Comparison of ENCODE assay signal across 8 cellular contexts in the genomic region with DNA sequence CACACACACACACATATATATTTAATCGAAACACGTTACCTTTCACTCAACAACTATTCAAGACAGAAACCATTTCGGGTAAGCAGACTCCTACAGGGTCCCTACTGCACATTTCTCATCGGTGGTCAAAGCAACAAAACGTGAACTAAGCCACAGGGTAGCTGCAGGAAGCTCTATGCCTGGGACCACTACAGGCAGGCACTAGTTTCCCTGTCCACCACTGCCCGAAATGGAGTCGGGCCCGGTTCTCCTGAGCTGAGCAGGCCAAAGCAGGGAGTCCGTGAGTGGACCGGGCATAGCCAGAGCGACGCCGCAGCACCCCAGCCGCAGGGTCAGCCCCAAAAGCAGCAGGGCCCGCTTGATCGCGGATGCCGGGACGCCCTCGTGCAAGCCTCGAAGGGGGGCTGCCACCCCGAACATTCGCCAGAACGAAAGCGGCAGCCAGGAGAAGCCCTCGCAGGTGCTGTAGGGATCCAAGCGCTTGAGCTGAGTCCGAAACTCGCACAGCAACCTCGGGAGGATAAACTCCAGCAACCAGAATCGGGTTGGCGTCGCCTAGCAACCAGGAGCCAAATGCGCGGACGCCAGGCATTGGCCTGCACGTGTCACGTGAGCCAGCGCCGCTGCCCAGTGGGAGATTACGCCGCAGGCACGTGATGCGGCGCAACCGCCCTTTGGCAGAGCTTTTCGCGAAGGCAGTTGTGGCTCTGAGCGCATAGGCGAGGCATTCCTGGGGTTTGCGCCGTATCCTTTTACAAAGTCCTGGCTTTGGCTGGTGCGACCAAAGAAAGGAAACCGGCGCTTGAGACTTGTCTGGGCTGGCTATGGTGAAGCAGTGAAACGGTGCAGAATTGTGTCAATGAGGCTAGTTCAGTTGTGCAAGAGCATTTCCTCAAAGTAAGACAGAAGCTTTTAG. TPM values are rescaled to one million over a fixed set of nuclear protein-coding genes. Genes with fewer than 3 reads are reported as not detected.
DNase-seq lines count a peak whose midpoint lies in the region; ATAC-seq and TF ChIP-seq lines count a peak whose summit lies in the region.

No MANE protein-coding gene starts in this region.

- peak; percentile 95 for DNase-seq in DMS79 treated with DMSO at 0.1 percent for 48 hours (lab: John Stamatoyannopoulos, UW)
- DNase-seq in M059J (ENCODE audit: low read depth): peak; percentile 98
- DNase-seq in SK-N-DZ (ENCODE audit: low spot score): peak; percentile 92
- DNase-seq in activated naive CD4-positive, alpha-beta T cell treated with anti-CD3 and anti-CD28 coated beads for 36 hours: peak; percentile 95
- peak; percentile 96 for DNase-seq in foreskin melanocyte
- peak; percentile 97 for DNase-seq in neural progenitor cell (ENCODE audit: low spot score)
- DNase-seq in stimulated activated naive CD8-positive, alpha-beta T cell treated with anti-CD3 and anti-CD28 coated beads, Interleukin-15, amount 100 ng/mL, for 72 hours: peak; percentile 87 to 93

- no peaks in the 10 kb centered on the region for H4K20me1 ChIP-seq in neural progenitor cell (ENCODE audit: low read depth)

- H3K9me3 Mint-ChIP-seq in activated naive CD4-positive, alpha-beta T cell treated with anti-CD3 and anti-CD28 coated beads for 36 hours: no peaks in the 10 kb centered on the region
- H3K9me3 Mint-ChIP-seq in neural progenitor cell: no peaks in the 10 kb centered on the region
- H3K9me3 Mint-ChIP-seq in stimulated activated naive CD8-positive, alpha-beta T cell treated with anti-CD3 and anti-CD28 coated beads, Interleukin-15, amount 100 ng/mL, for 72 hours: no peaks in the 10 kb centered on the region

- ATAC-seq in GM21786 (IDR thresholded peaks at IDR 0.05; ENCODE audit: unreplicated experiment): peak; percentile 87
- ATAC-seq in stimulated activated naive CD8-positive, alpha-beta T cell treated with anti-CD3 and anti-CD28 coated beads, Interleukin-15, amount 100 ng/mL, for 72 hours: peak; percentile 99

- H3K27ac ChIP-seq in neural progenitor cell: no peak overlapping the region

- TF ChIP-seq CTCF in neural progenitor cell (IDR thresholded peaks at IDR 0.05): no peak

- CTCF ChIA-PET in activated naive CD4-positive, alpha-beta T cell treated with anti-CD3 and anti-CD28 coated beads for 36 hours (lab: Charles Lee): interaction anchor here (0.7 kb wide), 2 partner anchors 627 to 1028 kb away, joined by 3 read pairs; no protein-coding TSS in a partner anchor

- H3K79me2 ChIP-seq in neural progenitor cell (ENCODE audit: low read depth): no peaks in the 10 kb centered on the region

- no peaks in the 10 kb centered on the region for H3K4me1 ChIP-seq in neural progenitor cell

- H3K4me2 ChIP-seq in neural progenitor cell: peak overlapping the region; percentile 93

- H2AFZ ChIP-seq in neural progenitor cell (replicated peaks): peak overlapping the region; percentile 97

- H3K27me3 Mint-ChIP-seq in activated naive CD4-positive, alpha-beta T cell treated with anti-CD3 and anti-CD28 coated beads for 36 hours (ENCODE audit: low read depth): no peaks in the 10 kb centered on the region
- H3K27me3 Mint-ChIP-seq in neural progenitor cell (ENCODE audit: insufficient read depth, low read depth): peaks cover 3% of the 10 kb centered on the region
- H3K27me3 Mint-ChIP-seq in stimulated activated naive CD8-positive, alpha-beta T cell treated with anti-CD3 and anti-CD28 coated beads, Interleukin-15, amount 100 ng/mL, for 72 hours: no peaks in the 10 kb centered on the region

- H3K4me3 Mint-ChIP-seq in activated naive CD4-positive, alpha-beta T cell treated with anti-CD3 and anti-CD28 coated beads for 36 hours: peak overlapping the region; percentile 73
- H3K4me3 Mint-ChIP-seq in neural progenitor cell: peak overlapping the region; percentile 92
- peak overlapping the region; percentile 88 to 92 for H3K4me3 Mint-ChIP-seq in stimulated activated naive CD8-positive, alpha-beta T cell treated with anti-CD3 and anti-CD28 coated beads, Interleukin-15, amount 100 ng/mL, for 72 hours

- H3K9me3 ChIP-seq in neural progenitor cell (ENCODE audit: low read depth): no peaks in the 10 kb centered on the region

- peaks cover 9% of the 10 kb centered on the region for H3K4me1 Mint-ChIP-seq in activated naive CD4-positive, alpha-beta T cell treated with anti-CD3 and anti-CD28 coated beads for 36 hours (ENCODE audit: low read depth)
- H3K4me1 Mint-ChIP-seq in neural progenitor cell: peaks cover 16% of the 10 kb centered on the region
- peaks cover 20% of the 10 kb centered on the region for H3K4me1 Mint-ChIP-seq in stimulated activated naive CD8-positive, alpha-beta T cell treated with anti-CD3 and anti-CD28 coated beads, Interleukin-15, amount 100 ng/mL, for 72 hours

- H3K4me3 ChIP-seq in neural progenitor cell: peak overlapping the region; percentile 64

- H3K9ac ChIP-seq in neural progenitor cell: no peak overlapping the region

- H3K36me3 Mint-ChIP-seq in activated naive CD4-positive, alpha-beta T cell treated with anti-CD3 and anti-CD28 coated beads for 36 hours (ENCODE audit: low read depth): no peaks in the 10 kb centered on the region
- no peaks in the 10 kb centered on the region for H3K36me3 Mint-ChIP-seq in neural progenitor cell

- H3K27ac Mint-ChIP-seq in activated naive CD4-positive, alpha-beta T cell treated with anti-CD3 and anti-CD28 coated beads for 36 hours: no peak overlapping the region
- H3K27ac Mint-ChIP-seq in neural progenitor cell: peak overlapping the region; percentile 92
- peak overlapping the region; percentile 9 to 82 for H3K27ac Mint-ChIP-seq in stimulated activated naive CD8-positive, alpha-beta T cell treated with anti-CD3 and anti-CD28 coated beads, Interleukin-15, amount 100 ng/mL, for 72 hours

- intact Hi-C loops in activated naive CD4-positive, alpha-beta T cell treated with anti-CD3 and anti-CD28 coated beads for 36 hours (cut with micrococcal nuclease): loop anchor here (1.0 kb wide), 2 partner anchors 14 to 77 kb away; partner anchors contain the start of genes DDI2 and DNAJC16

- no peaks in the 10 kb centered on the region for H3K36me3 ChIP-seq in neural progenitor cell

- H3F3A ChIP-seq in neural progenitor cell (ENCODE audit: low read depth): peaks cover 11% of the 10 kb centered on the region

- peaks cover 29% of the 10 kb centered on the region for H3K27me3 ChIP-seq in neural progenitor cell

RNA-seq across cellular contexts. Expression of gene DDI2, which starts 13.9 kb away (rescaled TPM):
- 17.4 and 19.4 TPM in 2 replicates for total RNA-seq in M059J (2014; rRNA removed; shearing (Covaris generic))
- polyA plus RNA-seq in SK-N-DZ (2014; cell fraction: cytosol; rRNA removed): 4.6 and 6.7 TPM in 2 replicates
- polyA plus RNA-seq in SK-N-DZ (2014; cell fraction: nucleus; rRNA removed): 4.9 and 8.3 TPM in 2 replicates
- total RNA-seq in activated naive CD4-positive, alpha-beta T cell treated with anti-CD3 and anti-CD28 coated beads for 36 hours: 10 to 100 TPM; 19.6 to 20.7 TPM
- 23.3 and 23.8 TPM in 2 replicates for total RNA-seq in neural progenitor cell (ENCODE audit: low replicate concordance)

RNA-seq across cellular contexts. Expression of gene AGMAT, which starts 18.5 kb away (rescaled TPM):
- 1.3 and 2.6 TPM in 2 replicates for total RNA-seq in M059J (2014; rRNA removed; shearing (Covaris generic))
- 0.39 and 0.58 TPM in 2 replicates for polyA plus RNA-seq in SK-N-DZ (2014; cell fraction: cytosol; rRNA removed)
- polyA plus RNA-seq in SK-N-DZ (2014; cell fraction: nucleus; rRNA removed): 0.08 and 0.12 TPM in 2 replicates
- total RNA-seq in activated naive CD4-positive, alpha-beta T cell treated with anti-CD3 and anti-CD28 coated beads for 36 hours: 10 to 100 TPM; 15.9 to 16.2 TPM
- 0.84 and 0.86 TPM in 2 replicates for total RNA-seq in neural progenitor cell (ENCODE audit: low replicate concordance)
